Comparison of ENCODE assay signal across 13 cellular contexts in genomic region chr16:53093162-53093744, GRCh38. TPM values are rescaled to one million over a fixed set of nuclear protein-coding genes. Genes with fewer than 3 reads are reported as not detected.
DNase-seq lines count a peak whose midpoint lies in the region; ATAC-seq and TF ChIP-seq lines count a peak whose summit lies in the region.
"Had no signal": no experiment of that assay in that cellular context is flagged by ENCODE, and none has a peak within 500 bp of the region (broad histone marks: within the 10 kb centered on the region; RNA-seq: fewer than 3 reads in every experiment).

No MANE protein-coding gene starts in this region.

- H3K27ac Mint-ChIP-seq in activated naive CD8-positive, alpha-beta T cell treated with anti-CD3 and anti-CD28 coated beads, Interleukin-2, amount 10 ng/mL, durations not matched to agents 7 days and 5 days = peak overlapping the region; percentile 16
- H3K27ac Mint-ChIP-seq in activated naive CD8-positive, alpha-beta T cell treated with anti-CD3 and anti-CD28 coated beads, Interleukin-2, amount 50 U/mL, for 24 hours = no peak overlapping the region

- TF ChIP-seq CTCF in ascending aorta (IDR thresholded peaks at IDR 0.05) (no peak), upper lobe of left lung (IDR thresholded peaks at IDR 0.05) (no peak)

- no peaks in the 10 kb centered on the region for H3K36me3 ChIP-seq in ascending aorta
- H3K36me3 ChIP-seq in mucosa of rectum (ENCODE audit: control insufficient read depth in 2 of 2, insufficient read depth in 2 of 2, low read length in 2 of 2) = no peaks in the 10 kb centered on the region
- H3K36me3 ChIP-seq in upper lobe of left lung = no peaks in the 10 kb centered on the region

- no peaks in the 10 kb centered on the region for H3K9me3 Mint-ChIP-seq in activated naive CD8-positive, alpha-beta T cell treated with anti-CD3 and anti-CD28 coated beads, Interleukin-2, amount 10 ng/mL, durations not matched to agents 7 days and 5 days
- H3K9me3 Mint-ChIP-seq in activated naive CD8-positive, alpha-beta T cell treated with anti-CD3 and anti-CD28 coated beads, Interleukin-2, amount 50 U/mL, for 24 hours = no peaks in the 10 kb centered on the region
- H3K9me3 Mint-ChIP-seq: activated naive CD4-positive, alpha-beta T cell treated with anti-CD3 and anti-CD28 coated beads, Interleukin-2, amount 10 ng/mL, durations not matched to agents 7 days and 5 days; naive thymus-derived CD4-positive, alpha-beta T cell had no signal

- POLR2A ChIA-PET in activated naive CD8-positive, alpha-beta T cell treated with anti-CD3 and anti-CD28 coated beads, Interleukin-2, amount 10 ng/mL, durations not matched to agents 7 days and 5 days (lab: Charles Lee) = no interaction called here

- no peak for TF ChIP-seq EP300 in upper lobe of left lung (IDR thresholded peaks at IDR 0.05)

- WGBS in upper lobe of left lung, 2 donors = 92 to 97% methylated on average over 5 of the region's 5 CpGs

- intact Hi-C loops in ascending aorta (cut with DNase I) = loop anchor here (10.0 kb wide), 1 partner anchor 342 kb away; the partner anchor contains the start of gene RBL2

- H3K4me1 ChIP-seq in ascending aorta = peaks cover 19 to 45% of the 10 kb centered on the region in 2 donors
- peaks cover 43 to 44% of the 10 kb centered on the region in 2 donors for H3K4me1 ChIP-seq in mucosa of rectum (ENCODE audit: control insufficient read depth in 2 of 2, insufficient read depth in 2 of 2, low read length in 2 of 2)
- H3K4me1 ChIP-seq in upper lobe of left lung = peaks cover 63 to 83% (median 76%) of the 10 kb centered on the region in 4 donors

- peaks cover 10% of the 10 kb centered on the region for H3K36me3 Mint-ChIP-seq in activated naive CD8-positive, alpha-beta T cell treated with anti-CD3 and anti-CD28 coated beads, Interleukin-2, amount 10 ng/mL, durations not matched to agents 7 days and 5 days
- H3K36me3 Mint-ChIP-seq in activated naive CD8-positive, alpha-beta T cell treated with anti-CD3 and anti-CD28 coated beads, Interleukin-2, amount 50 U/mL, for 24 hours (ENCODE audit: low read depth) = peaks cover 6% of the 10 kb centered on the region
- H3K36me3 Mint-ChIP-seq: activated naive CD4-positive, alpha-beta T cell treated with anti-CD3 and anti-CD28 coated beads, Interleukin-2, amount 10 ng/mL, durations not matched to agents 7 days and 5 days had no signal

- H3K9me3 ChIP-seq in ascending aorta = no peaks in the 10 kb centered on the region
- H3K9me3 ChIP-seq in mucosa of rectum (ENCODE audit: control insufficient read depth in 2 of 2, low read length in 2 of 2) = no peaks in the 10 kb centered on the region
- no peaks in the 10 kb centered on the region for H3K9me3 ChIP-seq in upper lobe of left lung

- H3K4me3 ChIP-seq in ascending aorta (no peak overlapping the region), mucosa of rectum (ENCODE audit: low read length in 2 of 2) (peak overlapping the region in 1 of 2 donors; percentile 51), upper lobe of left lung (no peak overlapping the region)
- H3K4me3 ChIP-seq: GM23248 had no signal

- no peak for ATAC-seq in activated naive CD8-positive, alpha-beta T cell treated with anti-CD3 and anti-CD28 coated beads, Interleukin-2, amount 10 ng/mL, durations not matched to agents 7 days and 5 days (ENCODE audit: low read depth)
- no peak for ATAC-seq in activated naive CD8-positive, alpha-beta T cell treated with anti-CD3 and anti-CD28 coated beads, Interleukin-2, amount 50 U/mL, for 24 hours
- ATAC-seq in upper lobe of left lung (ENCODE audit: low FRiP score in 2 of 2) = no peak
- no peak for ATAC-seq in GM18517 (IDR thresholded peaks at IDR 0.05; ENCODE audit: unreplicated experiment)

- H3K27ac ChIP-seq in ascending aorta = peak overlapping the region; percentile 3 to 5
- H3K27ac ChIP-seq in mucosa of rectum (ENCODE audit: low read depth in 2 of 2, low read length in 2 of 2) = peak overlapping the region; percentile 92 to 98
- peak overlapping the region; percentile 82 to 94 (median 87) for H3K27ac ChIP-seq in upper lobe of left lung

- DNase-seq in activated naive CD8-positive, alpha-beta T cell treated with anti-CD3 and anti-CD28 coated beads, Interleukin-2, amount 10 ng/mL, durations not matched to agents 7 days and 5 days = no peak
- no peak for DNase-seq in activated naive CD8-positive, alpha-beta T cell treated with anti-CD3 and anti-CD28 coated beads, Interleukin-2, amount 50 U/mL, for 24 hours
- DNase-seq in ascending aorta (ENCODE audit: low spot score in 2 of 2) = no peak
- DNase-seq in upper lobe of left lung = no peak
- DNase-seq in iPS-NIHi11 (ENCODE audit: low spot score) = no peak
- no peak for DNase-seq in activated gamma-delta T cell (lab: John Stamatoyannopoulos, UW)
- DNase-seq: ACHN; GM23248; stimulated activated CD4-positive, alpha-beta T cell treated with anti-CD3 and anti-CD28 coated beads, Interleukin-4, amount 100 ng/mL, for 4 hours had no signal

- no peaks in the 10 kb centered on the region for H3K27me3 Mint-ChIP-seq in activated naive CD8-positive, alpha-beta T cell treated with anti-CD3 and anti-CD28 coated beads, Interleukin-2, amount 10 ng/mL, durations not matched to agents 7 days and 5 days
- no peaks in the 10 kb centered on the region for H3K27me3 Mint-ChIP-seq in activated naive CD8-positive, alpha-beta T cell treated with anti-CD3 and anti-CD28 coated beads, Interleukin-2, amount 50 U/mL, for 24 hours

- H3K4me3 Mint-ChIP-seq in activated naive CD8-positive, alpha-beta T cell treated with anti-CD3 and anti-CD28 coated beads, Interleukin-2, amount 10 ng/mL, durations not matched to agents 7 days and 5 days = no peak overlapping the region
- H3K4me3 Mint-ChIP-seq in activated naive CD8-positive, alpha-beta T cell treated with anti-CD3 and anti-CD28 coated beads, Interleukin-2, amount 50 U/mL, for 24 hours = no peak overlapping the region
- H3K4me3 Mint-ChIP-seq: activated naive CD4-positive, alpha-beta T cell treated with anti-CD3 and anti-CD28 coated beads, Interleukin-2, amount 10 ng/mL, durations not matched to agents 7 days and 5 days; naive thymus-derived CD4-positive, alpha-beta T cell had no signal

- no peaks in the 10 kb centered on the region for H3K27me3 ChIP-seq in ascending aorta
- no peaks in the 10 kb centered on the region for H3K27me3 ChIP-seq in mucosa of rectum (ENCODE audit: control insufficient read depth in 2 of 2, insufficient read depth in 2 of 2, low read length in 2 of 2)
- H3K27me3 ChIP-seq in upper lobe of left lung = no peaks in the 10 kb centered on the region

- peak overlapping the region in 1 of 2 donors; percentile 58 for H3K9ac ChIP-seq in mucosa of rectum (ENCODE audit: low read depth in 1 of 2, low read length in 2 of 2)
- H3K9ac ChIP-seq: GM23248 had no signal

- TF ChIP-seq POLR2A in upper lobe of left lung (IDR thresholded peaks at IDR 0.05) = no peak

- peaks cover 28% of the 10 kb centered on the region for H3K4me1 Mint-ChIP-seq in activated naive CD8-positive, alpha-beta T cell treated with anti-CD3 and anti-CD28 coated beads, Interleukin-2, amount 10 ng/mL, durations not matched to agents 7 days and 5 days
- H3K4me1 Mint-ChIP-seq in activated naive CD8-positive, alpha-beta T cell treated with anti-CD3 and anti-CD28 coated beads, Interleukin-2, amount 50 U/mL, for 24 hours = peaks cover 48% of the 10 kb centered on the region

RNA-seq across cellular contexts. Expression of gene CHD9, which starts 38.5 kb away (rescaled TPM):
- 10 to 100 TPM; 30.2 to 37.9 TPM for total RNA-seq in activated naive CD8-positive, alpha-beta T cell treated with anti-CD3 and anti-CD28 coated beads, Interleukin-2, amount 10 ng/mL, durations not matched to agents 7 days and 5 days
- total RNA-seq in ascending aorta (56.9 TPM), upper lobe of left lung (10 to 100 TPM; 55.6 to 98.8 (median 68.3) TPM)

RNA-seq across cellular contexts. Expression of gene CHD9NB, which starts 40.6 kb away (rescaled TPM):
- total RNA-seq in activated naive CD8-positive, alpha-beta T cell treated with anti-CD3 and anti-CD28 coated beads, Interleukin-2, amount 10 ng/mL, durations not matched to agents 7 days and 5 days = under 1 TPM; 0.17 to 0.42 TPM
- total RNA-seq in ascending aorta (0.43 TPM), upper lobe of left lung (10 to 100 TPM in 4 of 6 donors, 1 to 10 TPM in 2; 1.0 to 55.0 (median 12.4) TPM)

Comparison
In these comparisons a context has a peak if more than half of its experiments do, and no peak if none do; other contexts are left out.
1. H3K27ac ChIP-seq: peak in every context shown above with its lines; median percentile 95 in mucosa of rectum; 87 in upper lobe of left lung; 4 in ascending aorta.